In genomic region chr6:21511891-21512550, GRCh38 we compare ENCODE assay signal across 7 cellular contexts.
"Had no signal": no experiment of that assay in that cellular context is flagged by ENCODE, and none has a peak within 500 bp of the region (broad histone marks: within the 10 kb centered on the region; RNA-seq: fewer than 3 reads in every experiment).

No MANE protein-coding gene starts in this region.

- H3K36me3 ChIP-seq: HAP-1 had no signal

- H3K4me1 ChIP-seq: HAP-1 had no signal

- H3K4me3 ChIP-seq: HAP-1, K562 had no signal

- H3K9me3 ChIP-seq: HAP-1 had no signal

- ATAC-seq: HCT116, K562 had no signal

- DNase-seq: GOT3, H7, IMR-90, KG1 had no signal
